In genomic region chr5:88934401-88934800, GRCh38 we compare ENCODE assay signal across 30 cellular contexts.
"Had no signal": no experiment of that assay in that cellular context is flagged by ENCODE, and none has a peak within 500 bp of the region (broad histone marks: within the 10 kb centered on the region; RNA-seq: fewer than 3 reads in every experiment).

No MANE protein-coding gene starts in this region.

- ATAC-seq: activated T-cell treated with anti-CD3 and anti-CD28 coated beads, Interleukin-2, amount 50 U/mL, for 4 hours; activated T-helper 17 cell treated with anti-CD3 and anti-CD28 coated beads, Interleukin-2, amount 50 U/mL, for 72 hours; effector memory CD8-positive, alpha-beta T cell; foreskin keratinocyte; gastrocnemius medialis; T-helper 17 cell; WTC11 had no signal

- DNase-seq: activated CD4-positive, alpha-beta memory T cell treated with anti-CD3 and anti-CD28 coated beads, Interleukin-2, amount 10 ng/mL, durations not matched to agents 7 days and 5 days; activated CD4-positive, alpha-beta T cell treated with anti-CD3 and anti-CD28 coated beads for 1 hour; activated CD4-positive, alpha-beta T cell treated with anti-CD3 and anti-CD28 coated beads for 4 hours; activated CD4-positive, alpha-beta T cell treated with anti-CD3 and anti-CD28 coated beads, Interleukin-2, amount 10 ng/mL, durations not matched to agents 7 days and 5 days; activated CD4-positive, alpha-beta T cell treated with anti-CD3 and anti-CD28 coated beads, Interleukin-2, amount 50 U/mL, for 4 hours; activated CD8-positive, alpha-beta memory T cell treated with anti-CD3 and anti-CD28 coated beads, Interleukin-2, amount 50 U/mL, for 48 hours; activated effector memory CD4-positive, alpha-beta T cell treated with Interleukin-2 at 50 U/mL for 16 hours; activated gamma-delta T cell treated with Interleukin-2 at 50 U/mL for 16 hours; activated naive CD4-positive, alpha-beta T cell treated with anti-CD3 and anti-CD28 coated beads, Interleukin-2, amount 50 U/mL, for 16 hours; activated naive CD4-positive, alpha-beta T cell treated with Interleukin-2 at 50 U/mL for 16 hours; activated T-cell treated with anti-CD3 and anti-CD28 coated beads for 4 hours; activated T-cell treated with anti-CD3 and anti-CD28 coated beads, Interleukin-2, amount 50 U/mL, for 4 hours; amniotic stem cell; anterior cingulate cortex; brain microvascular endothelial cell; dermis blood vessel endothelial cell; effector CD4-positive, alpha-beta T cell; effector memory CD8-positive, alpha-beta T cell; erythroblast; foreskin keratinocyte; gastrocnemius medialis; glutamatergic neuron; T-helper 1 cell; T-helper 17 cell; T1000 had no signal

- H3K9me3 ChIP-seq: esophagus muscularis mucosa, gastrocnemius medialis had no signal

- H3K36me3 ChIP-seq: brain microvascular endothelial cell, esophagus muscularis mucosa, gastrocnemius medialis had no signal

- H3K27ac ChIP-seq: brain microvascular endothelial cell, coronary artery, esophagus muscularis mucosa, foreskin keratinocyte, VCaP had no signal

- H3K4me1 ChIP-seq: esophagus muscularis mucosa, foreskin keratinocyte had no signal

- H3K4me3 ChIP-seq: coronary artery, esophagus muscularis mucosa, gastrocnemius medialis had no signal

- H3K27me3 ChIP-seq: brain microvascular endothelial cell, esophagus muscularis mucosa, gastrocnemius medialis had no signal
